In genomic region chr1:183841950-183842816, GRCh38 we compare ENCODE assay signal across 8 cellular contexts. TPM values are rescaled to one million over a fixed set of nuclear protein-coding genes. Genes with fewer than 3 reads are reported as not detected.
DNase-seq lines count a peak whose midpoint lies in the region; ATAC-seq and TF ChIP-seq lines count a peak whose summit lies in the region.

No MANE protein-coding gene starts in this region.

- peak overlapping the region; percentile 1; the same call in 1 of the 2 replicates for H2AFZ ChIP-seq in KMS-11 (ENCODE audit: low read depth)

- H3K27ac Mint-ChIP-seq in activated naive CD4-positive, alpha-beta T cell treated with anti-CD3 and anti-CD28 coated beads, Interleukin-2, amount 10 ng/mL, durations not matched to agents 7 days and 5 days = peak overlapping the region; percentile 89

- peak overlapping the region; percentile 98 for H3K4me2 ChIP-seq in KMS-11

- H3K4me1 Mint-ChIP-seq in activated naive CD4-positive, alpha-beta T cell treated with anti-CD3 and anti-CD28 coated beads, Interleukin-2, amount 10 ng/mL, durations not matched to agents 7 days and 5 days = peaks cover 39% of the 10 kb centered on the region

- peak overlapping the region; percentile 95 for H3K27ac ChIP-seq in KMS-11
- peak overlapping the region; percentile 24 to 51 for H3K27ac ChIP-seq in right atrium auricular region
- H3K27ac ChIP-seq in testis = peak overlapping the region in 1 of 2 donors; percentile 68

- H3K4me3 Mint-ChIP-seq in activated naive CD4-positive, alpha-beta T cell treated with anti-CD3 and anti-CD28 coated beads, Interleukin-2, amount 10 ng/mL, durations not matched to agents 7 days and 5 days = peak overlapping the region; percentile 42

- 45% methylated on average over 10 of the region's 10 CpGs for WGBS in testis, 2 donors

- no peaks in the 10 kb centered on the region for H3K27me3 Mint-ChIP-seq in activated naive CD4-positive, alpha-beta T cell treated with anti-CD3 and anti-CD28 coated beads, Interleukin-2, amount 10 ng/mL, durations not matched to agents 7 days and 5 days

- H3K36me3 Mint-ChIP-seq in activated naive CD4-positive, alpha-beta T cell treated with anti-CD3 and anti-CD28 coated beads, Interleukin-2, amount 10 ng/mL, durations not matched to agents 7 days and 5 days = peaks cover 2% of the 10 kb centered on the region

- intact Hi-C loops in testis (cut with DNase I; ENCODE audit: low total_unique reads) = no loop called here

- CTCF ChIA-PET in activated naive CD4-positive, alpha-beta T cell treated with anti-CD3 and anti-CD28 coated beads, Interleukin-2, amount 10 ng/mL, durations not matched to agents 7 days and 5 days (lab: Charles Lee) = interaction anchor here (1.0 to 2.1 kb wide), 3 partner anchors 9 to 157 kb away, joined by 4 to 8 read pairs (median 7); no protein-coding TSS in a partner anchor

- H3K27me3 ChIP-seq in KMS-11 (ENCODE audit: insufficient read depth, low read depth) = no peaks in the 10 kb centered on the region
- no peaks in the 10 kb centered on the region for H3K27me3 ChIP-seq in right atrium auricular region
- no peaks in the 10 kb centered on the region for H3K27me3 ChIP-seq in testis

- no peak for TF ChIP-seq POLR2A in testis (IDR thresholded peaks at IDR 0.05)

- DNase-seq in GM12865 (ENCODE audit: low read depth) (peak; percentile 96), right atrium auricular region (ENCODE audit: low spot score) (no peak), testis (no peak), middle frontal gyrus (ENCODE audit: extremely low spot score, low spot score) (no peak)
- peak; percentile 46 for DNase-seq in activated naive CD4-positive, alpha-beta T cell treated with anti-CD3 and anti-CD28 coated beads, Interleukin-2, amount 10 ng/mL, durations not matched to agents 7 days and 5 days
- peak in 2 of 3 experiments; percentile 0 to 15 for DNase-seq in stimulated activated CD4-positive, alpha-beta T cell treated with anti-CD3 and anti-CD28 coated beads, TNF-alpha, amount 100 ng/mL, for 24 hours (ENCODE audit: low read depth in 3 of 3)

- H3K4me3 ChIP-seq in GM12865 (ENCODE audit: low read depth, low read length) (peak overlapping the region; percentile 52), KMS-11 (IDR thresholded peaks at IDR 0.05; ENCODE audit: insufficient read depth, low read depth, low read length) (peak overlapping the region; percentile 14), right atrium auricular region (no peak overlapping the region), testis (no peak overlapping the region)

- no peak for TF ChIP-seq CTCF in GM12865 (IDR thresholded peaks at IDR 0.05; ENCODE audit: insufficient read depth, low read depth, low read length, missing control alignments)
- TF ChIP-seq CTCF in KMS-11 (conservative IDR thresholded peaks at IDR 0.05; ENCODE audit: low read depth, low read length) = no peak; the same call in 1 of the 2 replicates
- no peak for TF ChIP-seq CTCF in right atrium auricular region (IDR thresholded peaks at IDR 0.05)
- TF ChIP-seq CTCF in testis (IDR thresholded peaks at IDR 0.05) = no peak

- H3K9me3 Mint-ChIP-seq in activated naive CD4-positive, alpha-beta T cell treated with anti-CD3 and anti-CD28 coated beads, Interleukin-2, amount 10 ng/mL, durations not matched to agents 7 days and 5 days = no peaks in the 10 kb centered on the region

- H4K20me1 ChIP-seq in KMS-11 (ENCODE audit: insufficient read depth) = no peaks in the 10 kb centered on the region

- H3K9me3 ChIP-seq in right atrium auricular region (no peaks in the 10 kb centered on the region), testis (no peaks in the 10 kb centered on the region)

- H3K4me1 ChIP-seq in KMS-11 (ENCODE audit: low read depth, poor library complexity, severe bottlenecking) (peaks cover 94% of the 10 kb centered on the region), right atrium auricular region (peaks cover 0 to 29% of the 10 kb centered on the region in 2 donors), testis (no peaks in the 10 kb centered on the region)

- H3K36me3 ChIP-seq in KMS-11 (ENCODE audit: insufficient read depth) (no peaks in the 10 kb centered on the region), right atrium auricular region (no peaks in the 10 kb centered on the region), testis (ENCODE audit: low read depth, missing control alignments) (no peaks in the 10 kb centered on the region)

- H3K79me2 ChIP-seq in KMS-11 (ENCODE audit: insufficient read depth, low read depth) = peaks cover 73% of the 10 kb centered on the region

- peak overlapping the region; percentile 76 for H3K9ac ChIP-seq in KMS-11

- ATAC-seq in GM21576 (IDR thresholded peaks at IDR 0.05; ENCODE audit: unreplicated experiment) = peak; percentile 94

RNA-seq across cellular contexts. Expression of gene RGL1, which starts 37.3 kb away (rescaled TPM):
- 10 to 100 TPM; 14.9 to 22.7 TPM for total RNA-seq in right atrium auricular region
- total RNA-seq in testis = 10 to 100 TPM; 41.5 to 58.2 TPM
- 34.3 TPM for polyA plus RNA-seq in testis (ENCODE audit: insufficient read depth, low read depth, low replicate concordance)

Comparison
In these comparisons a context has a peak if more than half of its experiments do, and no peak if none do; other contexts are left out.
1. DNase-seq: peak in GM12865 (single experiment), activated naive CD4-positive, alpha-beta T cell treated with anti-CD3 and anti-CD28 coated beads, Interleukin-2, amount 10 ng/mL, durations not matched to agents 7 days and 5 days (single experiment) and stimulated activated CD4-positive, alpha-beta T cell treated with anti-CD3 and anti-CD28 coated beads, TNF-alpha, amount 100 ng/mL, for 24 hours (2 of 3); none in right atrium auricular region (single experiment), testis (single experiment) and middle frontal gyrus (single experiment).
2. H3K4me3 ChIP-seq: peak in GM12865 (single experiment) and KMS-11 (single experiment); none in right atrium auricular region (0 of 2) and testis (0 of 2).